In genomic region chr19:12550951-12551832, GRCh38 we compare ENCODE assay signal across 1 cellular context.
TF ChIP-seq lines count a peak whose summit lies in the region.

Gene ZNF564 (minus strand): TSS chr19:12551482. CDS start chr19:12551332, 150 bp downstream.

TF ChIP-seq in HepG2, 621 proteins besides CTCF, POLR2A, EP300 and RAD21 (continued from another document and continues in another):
- TF ChIP-seq, protein P1, sequence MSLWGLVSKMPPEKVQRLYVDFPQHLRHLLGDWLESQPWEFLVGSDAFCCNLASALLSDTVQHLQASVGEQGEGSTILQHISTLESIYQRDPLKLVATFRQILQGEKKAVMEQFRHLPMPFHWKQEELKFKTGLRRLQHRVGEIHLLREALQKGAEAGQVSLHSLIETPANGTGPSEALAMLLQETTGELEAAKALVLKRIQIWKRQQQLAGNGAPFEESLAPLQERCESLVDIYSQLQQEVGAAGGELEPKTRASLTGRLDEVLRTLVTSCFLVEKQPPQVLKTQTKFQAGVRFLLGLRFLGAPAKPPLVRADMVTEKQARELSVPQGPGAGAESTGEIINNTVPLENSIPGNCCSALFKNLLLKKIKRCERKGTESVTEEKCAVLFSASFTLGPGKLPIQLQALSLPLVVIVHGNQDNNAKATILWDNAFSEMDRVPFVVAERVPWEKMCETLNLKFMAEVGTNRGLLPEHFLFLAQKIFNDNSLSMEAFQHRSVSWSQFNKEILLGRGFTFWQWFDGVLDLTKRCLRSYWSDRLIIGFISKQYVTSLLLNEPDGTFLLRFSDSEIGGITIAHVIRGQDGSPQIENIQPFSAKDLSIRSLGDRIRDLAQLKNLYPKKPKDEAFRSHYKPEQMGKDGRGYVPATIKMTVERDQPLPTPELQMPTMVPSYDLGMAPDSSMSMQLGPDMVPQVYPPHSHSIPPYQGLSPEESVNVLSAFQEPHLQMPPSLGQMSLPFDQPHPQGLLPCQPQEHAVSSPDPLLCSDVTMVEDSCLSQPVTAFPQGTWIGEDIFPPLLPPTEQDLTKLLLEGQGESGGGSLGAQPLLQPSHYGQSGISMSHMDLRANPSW (CRISPR knock-in tag; IDR thresholded peaks at IDR 0.05; ENCODE audit: borderline replicate concordance), result no peak
- TF ChIP-seq SNAPC2 (CRISPR knock-in tag; IDR thresholded peaks at IDR 0.05), result peak; percentile 24
- TF ChIP-seq SP5 (CRISPR knock-in tag; IDR thresholded peaks at IDR 0.05; ENCODE audit: borderline replicate concordance, low read depth), result no peak
- peak; percentile 44; the same call in 1 of the 2 replicates for TF ChIP-seq ZNF746 (CRISPR knock-in tag; IDR thresholded peaks at IDR 0.05)
- 0 out of 2 replicates have a peak, but pooled peaks have one; percentile 10 for TF ChIP-seq ZNF256 (CRISPR knock-in tag; conservative IDR thresholded peaks at IDR 0.05)
- no peak for TF ChIP-seq GRHL1 (CRISPR knock-in tag; conservative IDR thresholded peaks at IDR 0.05)
- TF ChIP-seq JUNB (CRISPR knock-in tag; IDR thresholded peaks at IDR 0.05; ENCODE audit: borderline replicate concordance), result no peak
- peak; percentile 83; the same call in 1 of the 2 replicates for TF ChIP-seq YEATS2 (CRISPR knock-in tag; IDR thresholded peaks at IDR 0.05; ENCODE audit: borderline replicate concordance)
- TF ChIP-seq BCLAF1 (IDR thresholded peaks at IDR 0.05), result no peak
- TF ChIP-seq PAWR (CRISPR knock-in tag; IDR thresholded peaks at IDR 0.05; ENCODE audit: borderline replicate concordance), result no peak
- TF ChIP-seq NCOA5 (CRISPR knock-in tag; IDR thresholded peaks at IDR 0.05), result no peak
- TF ChIP-seq ZNF407 (CRISPR knock-in tag; IDR thresholded peaks at IDR 0.05; ENCODE audit: not compliant biosample characterization), result peak; percentile 52
- TF ChIP-seq SMYD3 (CRISPR knock-in tag; IDR thresholded peaks at IDR 0.05), result no peak
- TF ChIP-seq ZNF260 (CRISPR knock-in tag; IDR thresholded peaks at IDR 0.05; ENCODE audit: borderline replicate concordance, low read depth), result no peak
- TF ChIP-seq MAFK (conservative IDR thresholded peaks at IDR 0.05 in 1 of 2, IDR thresholded peaks at IDR 0.05 in 1 of 2; ENCODE audit: low read length in 2 of 2), result peak in 1 of 2 experiments; percentile 20; a peak in 3 of 4 replicates
- TF ChIP-seq ATRX (CRISPR knock-in tag; IDR thresholded peaks at IDR 0.05; ENCODE audit: borderline replicate concordance), result no peak
- TF ChIP-seq SP1 (IDR thresholded peaks at IDR 0.05), result no peak
- TF ChIP-seq SP1 (CRISPR knock-in tag; IDR thresholded peaks at IDR 0.05), result peak; percentile 63
- no peak for TF ChIP-seq LRRFIP1 (CRISPR knock-in tag; conservative IDR thresholded peaks at IDR 0.05)
- no peak for TF ChIP-seq GTF3A (CRISPR knock-in tag; conservative IDR thresholded peaks at IDR 0.05)
- no peak for TF ChIP-seq SNRNP70 (IDR thresholded peaks at IDR 0.05; ENCODE audit: low read depth, low read length)
- no peak for TF ChIP-seq PLRG1 (conservative IDR thresholded peaks at IDR 0.05)
- no peak for TF ChIP-seq TCF7L2 (IDR thresholded peaks at IDR 0.05; ENCODE audit: low read depth, low read length)
- peak; percentile 54 for TF ChIP-seq MXD3 (CRISPR knock-in tag; IDR thresholded peaks at IDR 0.05)
- TF ChIP-seq ZNF232 (CRISPR knock-in tag; IDR thresholded peaks at IDR 0.05; ENCODE audit: borderline replicate concordance), result peak; percentile 72
- TF ChIP-seq DNMT3B (CRISPR knock-in tag; conservative IDR thresholded peaks at IDR 0.05), result no peak
- peak; percentile 73 for TF ChIP-seq HDAC1 (CRISPR knock-in tag; IDR thresholded peaks at IDR 0.05)
- no peak for TF ChIP-seq ATF4 (CRISPR knock-in tag; IDR thresholded peaks at IDR 0.05)
- peak; percentile 58; the same call in 1 of the 2 replicates for TF ChIP-seq MAZ (IDR thresholded peaks at IDR 0.05; ENCODE audit: borderline replicate concordance, low read depth, low read length)
- peak; percentile 75; the same call in 1 of the 2 replicates for TF ChIP-seq MAZ (CRISPR knock-in tag; IDR thresholded peaks at IDR 0.05; ENCODE audit: low read depth)
- TF ChIP-seq, protein P2, sequence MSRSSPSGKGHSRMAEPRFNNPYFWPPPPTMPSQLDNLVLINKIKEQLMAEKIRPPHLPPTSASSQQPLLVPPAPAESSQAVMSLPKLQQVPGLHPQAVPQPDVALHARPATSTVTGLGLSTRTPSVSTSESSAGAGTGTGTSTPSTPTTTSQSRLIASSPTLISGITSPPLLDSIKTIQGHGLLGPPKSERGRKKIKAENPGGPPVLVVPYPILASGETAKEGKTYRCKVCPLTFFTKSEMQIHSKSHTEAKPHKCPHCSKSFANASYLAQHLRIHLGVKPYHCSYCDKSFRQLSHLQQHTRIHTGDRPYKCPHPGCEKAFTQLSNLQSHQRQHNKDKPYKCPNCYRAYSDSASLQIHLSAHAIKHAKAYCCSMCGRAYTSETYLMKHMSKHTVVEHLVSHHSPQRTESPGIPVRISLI (CRISPR knock-in tag; IDR thresholded peaks at IDR 0.05; ENCODE audit: borderline replicate concordance), result no peak; the same call in 1 of the 2 replicates
- TF ChIP-seq CREB1 (IDR thresholded peaks at IDR 0.05), result peak; percentile 77
- peak; percentile 78 for TF ChIP-seq CREB1 (CRISPR knock-in tag; IDR thresholded peaks at IDR 0.05)
- no peak; the same call in 1 of the 2 replicates for TF ChIP-seq ZNF460 (CRISPR knock-in tag; IDR thresholded peaks at IDR 0.05; ENCODE audit: borderline replicate concordance)
- TF ChIP-seq, protein P3, sequence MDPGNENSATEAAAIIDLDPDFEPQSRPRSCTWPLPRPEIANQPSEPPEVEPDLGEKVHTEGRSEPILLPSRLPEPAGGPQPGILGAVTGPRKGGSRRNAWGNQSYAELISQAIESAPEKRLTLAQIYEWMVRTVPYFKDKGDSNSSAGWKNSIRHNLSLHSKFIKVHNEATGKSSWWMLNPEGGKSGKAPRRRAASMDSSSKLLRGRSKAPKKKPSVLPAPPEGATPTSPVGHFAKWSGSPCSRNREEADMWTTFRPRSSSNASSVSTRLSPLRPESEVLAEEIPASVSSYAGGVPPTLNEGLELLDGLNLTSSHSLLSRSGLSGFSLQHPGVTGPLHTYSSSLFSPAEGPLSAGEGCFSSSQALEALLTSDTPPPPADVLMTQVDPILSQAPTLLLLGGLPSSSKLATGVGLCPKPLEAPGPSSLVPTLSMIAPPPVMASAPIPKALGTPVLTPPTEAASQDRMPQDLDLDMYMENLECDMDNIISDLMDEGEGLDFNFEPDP (CRISPR knock-in tag; conservative IDR thresholded peaks at IDR 0.05), result no peak
